Comparison of ENCODE assay signal across 9 cellular contexts in genomic region chr3:185162634-185163033, GRCh38. TPM values are rescaled to one million over a fixed set of nuclear protein-coding genes. Genes with fewer than 3 reads are reported as not detected.
"Had no signal": no experiment of that assay in that cellular context is flagged by ENCODE, and none has a peak within 500 bp of the region (broad histone marks: within the 10 kb centered on the region; RNA-seq: fewer than 3 reads in every experiment).

No MANE protein-coding gene starts in this region.

- FAIRE-seq: H1, H54 had no signal

- H3K4me1 Mint-ChIP-seq: IgD-negative memory B cell had no signal

- H2AFZ ChIP-seq: GM23248 had no signal

- H3K36me3 Mint-ChIP-seq: IgD-negative memory B cell had no signal

- DNase-seq: GM23248, H9, HCEC 1CT, HFFc6, KG1 had no signal

- H3K27ac Mint-ChIP-seq: H9, HFFc6, IgD-negative memory B cell had no signal

- H3K27ac ChIP-seq: GM23248, HL-60 had no signal

- H3K4me3 ChIP-seq: GM23248 had no signal

- H3K9me3 Mint-ChIP-seq: H9, HFFc6, IgD-negative memory B cell had no signal

- H3K4me3 Mint-ChIP-seq: H9, HFFc6 had no signal

- H3K9ac ChIP-seq: GM23248 had no signal

RNA-seq across cellular contexts. Expression of gene C3orf70, which starts 9.8 kb away (rescaled TPM):
- total RNA-seq: GM23248 had no signal
- polyA plus RNA-seq: GM23248 had no signal
